ENCODE assay signal across 26 cellular contexts in the genomic region with DNA sequence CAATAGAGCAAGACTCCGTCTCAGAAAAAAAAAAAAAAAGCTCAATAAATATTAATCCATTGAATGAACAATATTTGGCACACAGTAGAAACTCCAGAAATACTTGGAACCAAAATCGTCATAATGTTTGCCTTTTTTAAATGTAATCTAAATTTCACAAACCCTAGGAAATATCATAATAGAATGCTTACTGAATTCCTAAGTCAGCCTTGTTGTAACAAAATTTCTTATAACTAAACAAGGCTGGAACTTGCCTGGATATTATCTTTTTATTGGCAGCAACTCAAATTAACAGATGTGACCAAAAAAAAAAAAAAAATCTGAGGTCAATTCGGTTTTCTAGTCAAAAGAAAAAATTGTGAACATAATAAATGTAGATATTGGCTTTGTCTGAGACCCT. TPM values are rescaled to one million over a fixed set of nuclear protein-coding genes. Genes with fewer than 3 reads are reported as not detected.
"Had no signal": no experiment of that assay in that cellular context is flagged by ENCODE, and none has a peak within 500 bp of the region (broad histone marks: within the 10 kb centered on the region; RNA-seq: fewer than 3 reads in every experiment).

No MANE protein-coding gene starts in this region.

- H3K9me3 Mint-ChIP-seq: naive thymus-derived CD4-positive, alpha-beta T cell; nephron progenitor cell; stimulated activated naive B cell treated with anti-CD40 and anti-IgM and Interleukin-4, amounts not matched to agents 10 μg/mL and 1 μg/mL and 100 μg/mL, for 72 hours; stimulated activated naive CD8-positive, alpha-beta T cell treated with anti-CD3 and anti-CD28 coated beads, Interleukin-15, amount 100 ng/mL, for 72 hours had no signal

- ATAC-seq: foreskin keratinocyte; left colon; naive thymus-derived CD4-positive, alpha-beta T cell; stimulated activated naive B cell treated with anti-CD40 and anti-IgM and Interleukin-4, amounts not matched to agents 10 μg/mL and 1 μg/mL and 100 μg/mL, for 72 hours; stimulated activated naive CD8-positive, alpha-beta T cell treated with anti-CD3 and anti-CD28 coated beads, Interleukin-15, amount 100 ng/mL, for 72 hours; upper lobe of right lung had no signal

- H3K27ac ChIP-seq: foreskin keratinocyte, hepatocyte, right atrium auricular region, sigmoid colon, skin epidermis, tibial nerve, upper lobe of right lung, vagina had no signal

- H3K4me3 ChIP-seq: hepatocyte, right atrium auricular region, sigmoid colon, skin epidermis, testis, tibial nerve, upper lobe of right lung, vagina had no signal

- H3K27me3 ChIP-seq: foreskin keratinocyte, hepatocyte, right atrium auricular region, sigmoid colon, testis, tibial nerve, upper lobe of right lung, vagina had no signal

- H3K4me2 ChIP-seq: hepatocyte had no signal

- H3K9me3 ChIP-seq: right atrium auricular region, sigmoid colon, testis, tibial nerve, upper lobe of right lung, vagina had no signal

- H3K27ac Mint-ChIP-seq: nephron progenitor cell; stimulated activated naive B cell treated with anti-CD40 and anti-IgM and Interleukin-4, amounts not matched to agents 10 μg/mL and 1 μg/mL and 100 μg/mL, for 72 hours; stimulated activated naive CD8-positive, alpha-beta T cell treated with anti-CD3 and anti-CD28 coated beads, Interleukin-15, amount 100 ng/mL, for 72 hours had no signal

- H3K36me3 ChIP-seq: right atrium auricular region, sigmoid colon, tibial nerve, upper lobe of right lung, vagina had no signal

- H3K27me3 Mint-ChIP-seq: naive thymus-derived CD4-positive, alpha-beta T cell; stimulated activated naive B cell treated with anti-CD40 and anti-IgM and Interleukin-4, amounts not matched to agents 10 μg/mL and 1 μg/mL and 100 μg/mL, for 72 hours; stimulated activated naive CD8-positive, alpha-beta T cell treated with anti-CD3 and anti-CD28 coated beads, Interleukin-15, amount 100 ng/mL, for 72 hours had no signal

- H3K4me3 Mint-ChIP-seq: naive thymus-derived CD4-positive, alpha-beta T cell; nephron progenitor cell; stimulated activated naive B cell treated with anti-CD40 and anti-IgM and Interleukin-4, amounts not matched to agents 10 μg/mL and 1 μg/mL and 100 μg/mL, for 72 hours; stimulated activated naive CD8-positive, alpha-beta T cell treated with anti-CD3 and anti-CD28 coated beads, Interleukin-15, amount 100 ng/mL, for 72 hours had no signal

- H2AFZ ChIP-seq: hepatocyte had no signal

- H3K4me1 ChIP-seq: foreskin keratinocyte, right atrium auricular region, sigmoid colon, tibial nerve, upper lobe of right lung, vagina had no signal

- DNase-seq: effector memory CD4-positive, alpha-beta T cell; erythroblast; foreskin keratinocyte; head of caudate nucleus; left colon; mesendoderm; naive thymus-derived CD4-positive, alpha-beta T cell; nephron progenitor cell; posterior cingulate gyrus; sigmoid colon; stimulated activated CD4-positive, alpha-beta T cell treated with anti-CD3 and anti-CD28 coated beads, Interleukin-2, amount 100 ng/mL, for 24 hours; stimulated activated CD4-positive, alpha-beta T cell treated with anti-CD3 and anti-CD28 coated beads, Interleukin-4, amount 100 ng/mL, for 4 hours; stimulated activated naive B cell treated with anti-CD40 and anti-IgM and Interleukin-4, amounts not matched to agents 10 μg/mL and 1 μg/mL and 100 μg/mL, for 72 hours; stimulated activated naive CD8-positive, alpha-beta T cell treated with anti-CD3 and anti-CD28 coated beads, Interleukin-15, amount 100 ng/mL, for 72 hours; testis; upper lobe of right lung had no signal

RNA-seq across cellular contexts. Expression of a gene that starts 56.2 kb away (rescaled TPM):
- total RNA-seq: fibroblast of lung, foreskin keratinocyte, hepatocyte, kidney epithelial cell, lung microvascular endothelial cell, osteocyte, pulmonary artery endothelial cell, right atrium auricular region had no signal
